In the genomic region with DNA sequence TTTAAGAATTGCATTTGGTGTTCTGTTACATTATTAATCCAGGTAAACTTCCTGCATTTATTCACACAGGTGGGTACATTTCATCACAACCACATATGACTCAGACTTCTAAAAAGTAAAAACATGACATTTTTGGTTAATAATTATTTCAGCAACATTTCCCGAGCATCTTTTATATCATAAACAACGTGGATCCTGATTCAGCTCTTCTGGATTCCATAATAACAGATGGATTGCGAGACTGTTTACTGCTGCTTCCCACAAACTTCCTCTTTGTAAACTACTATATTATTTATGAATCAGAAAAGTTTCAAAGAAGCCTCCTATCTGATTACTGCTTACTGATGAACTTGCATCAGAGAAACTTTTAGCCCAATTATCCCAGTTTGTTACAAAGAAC, we compare ENCODE assay signal across 31 cellular contexts.
"Had no signal": no experiment of that assay in that cellular context is flagged by ENCODE, and none has a peak within 500 bp of the region (broad histone marks: within the 10 kb centered on the region; RNA-seq: fewer than 3 reads in every experiment).

No MANE protein-coding gene starts in this region.

- H3K36me3 ChIP-seq: adrenal gland, brain microvascular endothelial cell, left lung, pancreas, sigmoid colon, upper lobe of left lung, vagina had no signal

- FAIRE-seq: astrocyte, frontal cortex, islet of Langerhans, pancreas, TTC549 had no signal

- H3K4me3 ChIP-seq: adrenal gland, left lung, lung, pancreas, psoas muscle, sigmoid colon, smooth muscle cell, upper lobe of left lung, vagina had no signal

- H3K27me3 ChIP-seq: brain microvascular endothelial cell, upper lobe of left lung, vagina had no signal

- H3K27ac ChIP-seq: adrenal gland, brain microvascular endothelial cell, left lung, pancreas, psoas muscle, sigmoid colon, upper lobe of left lung, vagina, VCaP had no signal

- DNase-seq: activated CD4-positive, alpha-beta T cell treated with anti-CD3 and anti-CD28 coated beads for 48 hours; activated CD4-positive, alpha-beta T cell treated with anti-CD3 and anti-CD28 coated beads, Interleukin-2, amount 50 U/mL, for 48 hours; activated CD8-positive, alpha-beta memory T cell treated with anti-CD3 and anti-CD28 coated beads for 24 hours; activated effector memory CD4-positive, alpha-beta T cell treated with anti-CD3 and anti-CD28 coated beads, Interleukin-2, amount 50 U/mL, for 16 hours; activated naive CD4-positive, alpha-beta T cell treated with anti-CD3 and anti-CD28 coated beads for 36 hours; activated naive CD8-positive, alpha-beta T cell treated with anti-CD3 and anti-CD28 coated beads for 36 hours; adrenal gland; brain microvascular endothelial cell; cortex of kidney; endodermal cell; left lung; naive thymus-derived CD4-positive, alpha-beta T cell; nucleus accumbens; pancreas; psoas muscle; sigmoid colon; stimulated activated CD4-positive, alpha-beta T cell treated with anti-CD3 and anti-CD28 coated beads, Interleukin-1b, Interleukin-23, amount 100 ng/mL, for 48 hours; stimulated activated CD4-positive, alpha-beta T cell treated with anti-CD3 and anti-CD28 coated beads, Interleukin-4, amount 100 ng/mL, for 4 hours; stimulated activated CD8-positive, alpha-beta memory T cell treated with anti-CD3 and anti-CD28 coated beads, Interleukin-4, amount 100 ng/mL, for 48 hours; stimulated activated naive CD8-positive, alpha-beta T cell treated with anti-CD3 and anti-CD28 coated beads, Interleukin-15, amount 100 ng/mL, for 72 hours; substantia nigra; T-helper 9 cell; upper lobe of left lung had no signal

- H3K4me1 ChIP-seq: adrenal gland, left lung, pancreas, psoas muscle, sigmoid colon, upper lobe of left lung, vagina had no signal

- H3K4me2 ChIP-seq: smooth muscle cell had no signal

- H3K9me3 ChIP-seq: adrenal gland, left lung, pancreas, psoas muscle, sigmoid colon, upper lobe of left lung, vagina had no signal
